ENCODE assay signal across 8 cellular contexts in genomic region chr9:97985058-97985861, GRCh38. TPM values are rescaled to one million over a fixed set of nuclear protein-coding genes. Genes with fewer than 3 reads are reported as not detected.
DNase-seq lines count a peak whose midpoint lies in the region; ATAC-seq, FAIRE-seq and TF ChIP-seq lines count a peak whose summit lies in the region.

No MANE protein-coding gene starts in this region.

- no peaks in the 10 kb centered on the region for H3K9me3 ChIP-seq in fibroblast of lung (ENCODE audit: control insufficient read depth, insufficient read depth, low read depth, low read length)

- peak; percentile 79 for DNase-seq in activated effector memory CD4-positive, alpha-beta T cell treated with anti-CD3 and anti-CD28 coated beads, Interleukin-2, amount 50 U/mL, for 16 hours
- DNase-seq in activated effector memory CD4-positive, alpha-beta T cell treated with Interleukin-2 at 50 U/mL for 16 hours = no peak
- DNase-seq in KG1 (lab: John Stamatoyannopoulos, UW) (peak; percentile 19), fibroblast of lung (ENCODE audit: low read depth in 2 of 2) (peak in 1 of 2 donors; percentile 47), posterior vena cava (ENCODE audit: low spot score) (peak; percentile 83), frontal cortex (ENCODE audit: low spot score in 2 of 2) (no peak)
- peak; percentile 52 for DNase-seq in activated CD4-positive, alpha-beta memory T cell treated with anti-CD3 and anti-CD28 coated beads, Interleukin-2, amount 10 ng/mL, durations not matched to agents 7 days and 5 days

- ATAC-seq in HG02759 (IDR thresholded peaks at IDR 0.05; ENCODE audit: unreplicated experiment) = no peak

- POLR2A ChIA-PET in activated CD4-positive, alpha-beta memory T cell treated with anti-CD3 and anti-CD28 coated beads, Interleukin-2, amount 10 ng/mL, durations not matched to agents 7 days and 5 days (lab: Charles Lee) = interaction anchor here (0.8 to 13.8 kb wide), 12 partner anchors 7 to 352 kb away, joined by 3 to 180 read pairs (median 14); partner anchors contain the start of genes NANS, NCBP1, TBC1D2 and TRIM14

- H3K27ac ChIP-seq in fibroblast of lung (ENCODE audit: insufficient read depth, low read length) = peak overlapping the region; percentile 79

- H3K9me3 Mint-ChIP-seq in activated CD4-positive, alpha-beta memory T cell treated with anti-CD3 and anti-CD28 coated beads, Interleukin-2, amount 10 ng/mL, durations not matched to agents 7 days and 5 days = no peaks in the 10 kb centered on the region

- peaks cover 16% of the 10 kb centered on the region for H3K36me3 Mint-ChIP-seq in activated CD4-positive, alpha-beta memory T cell treated with anti-CD3 and anti-CD28 coated beads, Interleukin-2, amount 10 ng/mL, durations not matched to agents 7 days and 5 days (ENCODE audit: low read depth)

- no peak for TF ChIP-seq CTCF in fibroblast of lung (conservative IDR thresholded peaks at IDR 0.05 in 1 of 2, IDR thresholded peaks at IDR 0.05 in 1 of 2; ENCODE audit: low read depth in 1 of 2, low read length in 2 of 2)

- H3K27ac Mint-ChIP-seq in activated CD4-positive, alpha-beta memory T cell treated with anti-CD3 and anti-CD28 coated beads, Interleukin-2, amount 10 ng/mL, durations not matched to agents 7 days and 5 days = peak overlapping the region; percentile 87

- H3K4me3 ChIP-seq in fibroblast of lung (replicated peaks in 1 of 4; ENCODE audit: control extremely low read depth in 1 of 4, insufficient read depth in 1 of 4, low read depth in 3 of 4, low read length in 4 of 4) = peak overlapping the region; percentile 46 to 91 (median 52)

- H3K79me2 ChIP-seq in fibroblast of lung (ENCODE audit: control insufficient read depth, insufficient read depth, low read length) = peaks cover 60% of the 10 kb centered on the region

- H3K9ac ChIP-seq in fibroblast of lung (ENCODE audit: insufficient read depth, low read length) = peak overlapping the region; percentile 91

- peak overlapping the region; percentile 83 for H3K4me3 Mint-ChIP-seq in activated CD4-positive, alpha-beta memory T cell treated with anti-CD3 and anti-CD28 coated beads, Interleukin-2, amount 10 ng/mL, durations not matched to agents 7 days and 5 days

- H4K20me1 ChIP-seq in fibroblast of lung (ENCODE audit: control insufficient read depth, extremely low read depth, insufficient read depth, low read length) = no peaks in the 10 kb centered on the region

- no peaks in the 10 kb centered on the region for H3K36me3 ChIP-seq in fibroblast of lung (ENCODE audit: control insufficient read depth, insufficient read depth, low read length)

- no peak overlapping the region for H2AFZ ChIP-seq in fibroblast of lung (ENCODE audit: low read length)

- no peaks in the 10 kb centered on the region for H3K27me3 Mint-ChIP-seq in activated CD4-positive, alpha-beta memory T cell treated with anti-CD3 and anti-CD28 coated beads, Interleukin-2, amount 10 ng/mL, durations not matched to agents 7 days and 5 days

- no peak for FAIRE-seq in frontal cortex (lab: Jason Lieb, UNC)

- CTCF ChIA-PET in activated CD4-positive, alpha-beta memory T cell treated with anti-CD3 and anti-CD28 coated beads, Interleukin-2, amount 10 ng/mL, durations not matched to agents 7 days and 5 days (lab: Charles Lee) = interaction anchor here (1.2 to 8.6 kb wide), 5 partner anchors 12 to 123 kb away, joined by 4 to 88 read pairs (median 5); partner anchors contain the start of gene TRMO

- intact Hi-C loops in posterior vena cava (cut with DNase I) = loop anchor here (10.0 kb wide), 2 partner anchors 70 to 520 kb away; partner anchors contain the start of gene NANS (in 1 of the 2)

- no peaks in the 10 kb centered on the region for H3K27me3 ChIP-seq in fibroblast of lung (ENCODE audit: control insufficient read depth, insufficient read depth, low read length)

- peak overlapping the region; percentile 77 for H3K4me2 ChIP-seq in fibroblast of lung (ENCODE audit: extremely low read depth, insufficient read depth, low read length)

- H3K4me1 ChIP-seq in fibroblast of lung (ENCODE audit: control insufficient read depth, extremely low read depth, insufficient read depth, low read length) = peaks cover 7% of the 10 kb centered on the region

- H3K4me1 Mint-ChIP-seq in activated CD4-positive, alpha-beta memory T cell treated with anti-CD3 and anti-CD28 coated beads, Interleukin-2, amount 10 ng/mL, durations not matched to agents 7 days and 5 days = peaks cover 64% of the 10 kb centered on the region

RNA-seq across cellular contexts. Expression of gene ANP32B, which starts 2.1 kb away (rescaled TPM):
- 100 to 1,000 TPM; 317 to 335 TPM for total RNA-seq in activated CD4-positive, alpha-beta memory T cell treated with anti-CD3 and anti-CD28 coated beads, Interleukin-2, amount 10 ng/mL, durations not matched to agents 7 days and 5 days
- 12.3 and 16.7 TPM in 2 replicates for total RNA-seq in fibroblast of lung
- 62.0 and 73.7 TPM in 2 replicates for polyA plus RNA-seq in fibroblast of lung
- 175 and 211 TPM in 2 replicates for polyA plus RNA-seq in fibroblast of lung (2012)
- polyA minus RNA-seq in fibroblast of lung (ENCODE audit: low replicate concordance) = 9.3 and 9.9 TPM in 2 replicates
- total RNA-seq in posterior vena cava = 10 to 100 TPM; 95.8 to 98.0 TPM
- 6.1 TPM for total RNA-seq in frontal cortex

RNA-seq across cellular contexts. Expression of gene HEMGN, which starts 47.3 kb away (rescaled TPM):
- under 1 TPM; 0.53 to 0.83 TPM for total RNA-seq in activated CD4-positive, alpha-beta memory T cell treated with anti-CD3 and anti-CD28 coated beads, Interleukin-2, amount 10 ng/mL, durations not matched to agents 7 days and 5 days
- total RNA-seq in fibroblast of lung (not detected in 2 replicates), posterior vena cava (under 1 TPM; 0.33 to 0.83 TPM), frontal cortex (3.7 TPM)
- polyA plus RNA-seq in fibroblast of lung = not detected in 2 replicates
- not detected in 2 replicates for polyA plus RNA-seq in fibroblast of lung (2012)
- polyA minus RNA-seq in fibroblast of lung (ENCODE audit: low replicate concordance) = not detected in 2 replicates

Comparison
In these comparisons a context has a peak if more than half of its experiments do, and no peak if none do; other contexts are left out.
1. DNase-seq: peak in activated effector memory CD4-positive, alpha-beta T cell treated with anti-CD3 and anti-CD28 coated beads, Interleukin-2, amount 50 U/mL, for 16 hours (single experiment), KG1 (single experiment), activated CD4-positive, alpha-beta memory T cell treated with anti-CD3 and anti-CD28 coated beads, Interleukin-2, amount 10 ng/mL, durations not matched to agents 7 days and 5 days (single experiment) and posterior vena cava (single experiment); none in activated effector memory CD4-positive, alpha-beta T cell treated with Interleukin-2 at 50 U/mL for 16 hours (single experiment) and frontal cortex (0 of 2).